In genomic region chr13:25114220-25114619, GRCh38 we compare ENCODE assay signal across 8 cellular contexts. TPM values are rescaled to one million over a fixed set of nuclear protein-coding genes. Genes with fewer than 3 reads are reported as not detected.
A peak's percentile ranks its signal among the peaks of the same experiment; 100 is the strongest.
DNase-seq lines count a peak whose midpoint lies in the region; ATAC-seq and TF ChIP-seq lines count a peak whose summit lies in the region.

No MANE protein-coding gene starts in this region.

- intact Hi-C loops in spleen (cut with DNase I; ENCODE audit: low total_unique reads): no loop called here

- H3K9me3 Mint-ChIP-seq in brain: peaks cover 0 to 3% (median 0%) of the 10 kb centered on the region in 5 experiments

- no peaks in the 10 kb centered on the region for H3K36me3 Mint-ChIP-seq in brain

- no peak overlapping the region for H3K27ac ChIP-seq in spleen

- 18 to 27% (median 22%) methylated on average over 3 of the region's 3 CpGs for WGBS in spleen, 5 donors

- TF ChIP-seq POLR2A in spleen (IDR thresholded peaks at IDR 0.05): no peak

- H3K27me3 Mint-ChIP-seq in brain: no peaks in the 10 kb centered on the region

- H3K9me3 ChIP-seq in spleen: no peaks in the 10 kb centered on the region

- DNase-seq in GF-D8 (lab: John Stamatoyannopoulos, UW) (peak; percentile 35), HFF-Myc (ENCODE audit: extremely low read depth, low read depth) (peak; percentile 55), NCI-H2029 treated with DMSO at 0.1 percent for 48 hours (lab: John Stamatoyannopoulos, UW) (peak; percentile 22), T-helper 9 cell (peak; percentile 26), iPS DF 19.7 (ENCODE audit: low read depth, low spot score) (peak; percentile 56), spleen (no peak)

- no peak for ATAC-seq in GM18517 (IDR thresholded peaks at IDR 0.05; ENCODE audit: unreplicated experiment)

- H3K4me1 ChIP-seq in spleen: no peaks in the 10 kb centered on the region

- H3K4me3 Mint-ChIP-seq in brain: peak overlapping the region in 2 of 5 experiments; percentile 0 to 41

- peaks cover 0 to 54% (median 8%) of the 10 kb centered on the region in 7 donors for H3K27me3 ChIP-seq in spleen (replicated peaks in 1 of 7)

- no peaks in the 10 kb centered on the region for H3K36me3 ChIP-seq in spleen

- peaks cover 47% of the 10 kb centered on the region for H3K4me1 Mint-ChIP-seq in brain

- peak overlapping the region; percentile 20 to 93 (median 89) for H3K27ac Mint-ChIP-seq in brain

- H3K4me3 ChIP-seq in HFF-Myc (replicated peaks; ENCODE audit: low read depth, low read length): no peak overlapping the region
- H3K4me3 ChIP-seq in spleen: no peak overlapping the region

- TF ChIP-seq CTCF in HFF-Myc (IDR thresholded peaks at IDR 0.05; ENCODE audit: low read depth, low read length, missing control alignments) (peak; percentile 90), brain (conservative IDR thresholded peaks at IDR 0.05) (peak; percentile 83 to 89), spleen (IDR thresholded peaks at IDR 0.05 in 8 of 11, conservative IDR thresholded peaks at IDR 0.05 in 3 of 11) (peak in 9 of 11 experiments; percentile 40 to 80 (median 69))

RNA-seq across cellular contexts. Expression of gene PABPC3, which starts 18.3 kb away (rescaled TPM):
- 0.12 TPM for polyA plus RNA-seq in brain (ENCODE audit: insufficient read depth, low read depth, low replicate concordance)
- under 1 TPM; 0.20 to 0.38 (median 0.30) TPM for total RNA-seq in spleen
- under 1 TPM; 0.03 to 0.21 (median 0.13) TPM for polyA plus RNA-seq in spleen

RNA-seq across cellular contexts. Expression of gene AMER2, which starts 57.9 kb away (rescaled TPM):
- polyA plus RNA-seq in brain (ENCODE audit: insufficient read depth, low read depth, low replicate concordance) (18.8 TPM), spleen (not detected)
- not detected for total RNA-seq in spleen

Comparison
In these comparisons a context has a peak if more than half of its experiments do, and no peak if none do; other contexts are left out.
1. RNA of gene AMER2, which starts 57.9 kb away (polyA plus RNA-seq): 18.8 TPM in brain (single experiment); not detected in spleen; every median in the first group is over 10 times any median in the second.
2. Peak in every context shown above with its lines, with median percentiles within 50 percentile points of each other: CTCF ChIP-seq.